Comparison of ENCODE assay signal across 8 cellular contexts in genomic region chr6:70221025-70221714, GRCh38.
DNase-seq lines count a peak whose midpoint lies in the region; ATAC-seq and TF ChIP-seq lines count a peak whose summit lies in the region.

No MANE protein-coding gene starts in this region.

- TF ChIP-seq CTCF in upper lobe of right lung (IDR thresholded peaks at IDR 0.05) = peak; percentile 79
- no peak for TF ChIP-seq CTCF in omental fat pad (IDR thresholded peaks at IDR 0.05)
- no peak for TF ChIP-seq CTCF in lower leg skin (IDR thresholded peaks at IDR 0.05)

- H3K36me3 ChIP-seq in adipocyte (ENCODE audit: control insufficient read depth, insufficient read depth, low read length, severe bottlenecking) (no peaks in the 10 kb centered on the region), upper lobe of right lung (no peaks in the 10 kb centered on the region)

- no peak overlapping the region for H3K4me3 ChIP-seq in adipocyte (ENCODE audit: low read length)
- no peak overlapping the region for H3K4me3 ChIP-seq in upper lobe of right lung
- H3K4me3 ChIP-seq in lower leg skin (ENCODE audit: low read depth, poor library complexity, severe bottlenecking) = no peak overlapping the region

- no peak overlapping the region for H3K9ac ChIP-seq in adipocyte (ENCODE audit: low read length)

- ATAC-seq in GM21526 (IDR thresholded peaks at IDR 0.05; ENCODE audit: low FRiP score, unreplicated experiment) (peak; percentile 63), upper lobe of right lung (peak; percentile 81), omental fat pad (ENCODE audit: low FRiP score) (no peak)

- H3K27me3 ChIP-seq in adipocyte (replicated peaks; ENCODE audit: control insufficient read depth, insufficient read depth, low read length) (peaks cover 20% of the 10 kb centered on the region), upper lobe of right lung (no peaks in the 10 kb centered on the region)

- 13 to 17% methylated on average over 4 of the region's 4 CpGs for WGBS in lower leg skin, 2 donors

- no peak overlapping the region for H3K27ac ChIP-seq in upper lobe of right lung

- intact Hi-C loops in upper lobe of right lung (cut with DNase I) = no loop called here
- intact Hi-C loops in lower leg skin (cut with DNase I; ENCODE audit: low total_unique reads) = no loop called here

- DNase-seq in DMS 273 treated with DMSO at 0.1 percent for 48 hours (lab: John Stamatoyannopoulos, UW) (peak; percentile 36), NCI-H1105 treated with DMSO at 0.1 percent for 48 hours (lab: John Stamatoyannopoulos, UW) (peak; percentile 47), adipocyte (ENCODE audit: low read depth) (peak; percentile 73), iPS-NIHi7 (ENCODE audit: extremely low spot score) (peak; percentile 43), upper lobe of right lung (no peak), omental fat pad (ENCODE audit: low spot score) (no peak), lower leg skin (ENCODE audit: low spot score in 2 of 2) (no peak)

- TF ChIP-seq POLR2A in lower leg skin (IDR thresholded peaks at IDR 0.05) = no peak

- H3K4me1 ChIP-seq in adipocyte (ENCODE audit: control insufficient read depth, insufficient read depth, low read length) (peaks cover 11% of the 10 kb centered on the region), upper lobe of right lung (no peaks in the 10 kb centered on the region)

- H3K9me3 ChIP-seq in adipocyte (ENCODE audit: control insufficient read depth, low read length) (no peaks in the 10 kb centered on the region), upper lobe of right lung (no peaks in the 10 kb centered on the region)

Comparison
In these comparisons a context has a peak if more than half of its experiments do, and no peak if none do; other contexts are left out.
1. DNase-seq: peak in DMS 273 treated with DMSO at 0.1 percent for 48 hours (single experiment), NCI-H1105 treated with DMSO at 0.1 percent for 48 hours (single experiment), adipocyte (single experiment) and iPS-NIHi7 (single experiment); none in upper lobe of right lung (single experiment), omental fat pad (single experiment) and lower leg skin (0 of 2).